In the genomic region with DNA sequence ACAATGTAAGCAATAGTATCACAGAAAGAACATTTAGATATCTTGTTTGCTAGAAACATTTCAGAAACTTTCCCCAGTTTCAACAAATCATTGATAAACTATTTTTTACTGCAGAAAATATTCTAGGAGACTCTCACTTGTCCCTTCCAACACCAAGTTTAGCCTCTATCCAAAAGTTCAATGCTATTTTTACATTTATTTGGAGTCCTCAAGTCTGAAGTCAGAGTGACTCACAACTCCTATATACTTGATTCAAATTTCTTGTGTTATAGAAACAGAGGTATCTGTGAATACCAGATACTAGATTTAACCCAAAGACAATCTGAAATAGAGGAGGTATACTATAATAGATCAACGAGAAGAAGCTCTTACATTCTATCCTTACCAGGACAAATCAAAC, we compare ENCODE assay signal across 35 cellular contexts.
"Had no signal": no experiment of that assay in that cellular context is flagged by ENCODE, and none has a peak within 500 bp of the region (broad histone marks: within the 10 kb centered on the region; RNA-seq: fewer than 3 reads in every experiment).

No MANE protein-coding gene starts in this region.

- H3K4me3 Mint-ChIP-seq: activated CD8-positive, alpha-beta T cell treated with anti-CD3 and anti-CD28 coated beads for 36 hours; activated naive CD4-positive, alpha-beta T cell treated with anti-CD3 and anti-CD28 coated beads, Interleukin-2, amount 50 U/mL, for 24 hours; activated naive CD8-positive, alpha-beta T cell treated with anti-CD3 and anti-CD28 coated beads, Interleukin-2, amount 10 ng/mL, durations not matched to agents 7 days and 5 days had no signal

- FAIRE-seq: astrocyte had no signal

- H3K4me1 ChIP-seq: breast epithelium, Peyer's patch had no signal

- H3K27me3 ChIP-seq: adrenal gland, body of pancreas, breast epithelium, MG63, Peyer's patch had no signal

- H3K9me3 Mint-ChIP-seq: activated CD8-positive, alpha-beta T cell treated with anti-CD3 and anti-CD28 coated beads for 36 hours; activated naive CD4-positive, alpha-beta T cell treated with anti-CD3 and anti-CD28 coated beads, Interleukin-2, amount 50 U/mL, for 24 hours; activated naive CD8-positive, alpha-beta T cell treated with anti-CD3 and anti-CD28 coated beads, Interleukin-2, amount 10 ng/mL, durations not matched to agents 7 days and 5 days; activated T-helper 2 cell treated with anti-CD3 and anti-CD28 coated beads, Interferon-gamma antibody, Interleukin-2, Interleukin-4, amounts not matched to agents 10 μg/mL and 5 μg/mL and 100 μg/mL, durations not matched to agents 14 hours and 24 hours and 36 hours had no signal

- H3K27ac ChIP-seq: adrenal gland, body of pancreas, breast epithelium, Peyer's patch, WERI-Rb-1 had no signal

- ATAC-seq: activated CD8-positive, alpha-beta T cell treated with anti-CD3 and anti-CD28 coated beads for 36 hours; body of pancreas; PC-3; SK-N-SH treated with all-trans-retinoic acid at 6 μM for 48 hours had no signal

- DNase-seq: activated CD4-positive, alpha-beta T cell treated with anti-CD3 and anti-CD28 coated beads for 1 hour; activated CD4-positive, alpha-beta T cell treated with anti-CD3 and anti-CD28 coated beads for 48 hours; activated CD4-positive, alpha-beta T cell treated with anti-CD3 and anti-CD28 coated beads, Interleukin-2, amount 50 U/mL, for 4 hours; activated CD4-positive, CD25-positive, alpha-beta regulatory T cell; activated CD8-positive, alpha-beta T cell treated with anti-CD3 and anti-CD28 coated beads for 36 hours; activated gamma-delta T cell; activated naive CD4-positive, alpha-beta T cell treated with Interleukin-2 at 50 U/mL for 16 hours; activated naive CD8-positive, alpha-beta T cell treated with anti-CD3 and anti-CD28 coated beads, Interleukin-2, amount 10 ng/mL, durations not matched to agents 7 days and 5 days; activated T-cell treated with anti-CD3 and anti-CD28 coated beads, Interleukin-2, amount 50 U/mL, for 1 hour; adrenal gland; body of pancreas; caudate nucleus; cerebellar nuclear complex; Karpas-422; MG63; NCI-H1048; NCI-H1105 treated with DMSO at 0.1 percent for 48 hours; NCI-H1436; NCI-H1694 treated with DMSO at 0.1 percent for 48 hours; NCI-H2029; NCI-H345; NCI-H524 treated with DMSO at 0.1 percent for 48 hours; PC-3; Peyer's patch; RPMI8226; SIG-M5; SW 1271; T-helper 1 cell; T1000; WERI-Rb-1 had no signal

- H3K36me3 ChIP-seq: adrenal gland, breast epithelium, MG63, Peyer's patch, WERI-Rb-1 had no signal

- H3K4me3 ChIP-seq: adrenal gland, body of pancreas, breast epithelium, MG63, Peyer's patch had no signal

- H3K27me3 Mint-ChIP-seq: activated CD8-positive, alpha-beta T cell treated with anti-CD3 and anti-CD28 coated beads for 36 hours; activated naive CD4-positive, alpha-beta T cell treated with anti-CD3 and anti-CD28 coated beads, Interleukin-2, amount 50 U/mL, for 24 hours; activated naive CD8-positive, alpha-beta T cell treated with anti-CD3 and anti-CD28 coated beads, Interleukin-2, amount 10 ng/mL, durations not matched to agents 7 days and 5 days had no signal

- H3K27ac Mint-ChIP-seq: activated CD8-positive, alpha-beta T cell treated with anti-CD3 and anti-CD28 coated beads for 36 hours; activated naive CD4-positive, alpha-beta T cell treated with anti-CD3 and anti-CD28 coated beads, Interleukin-2, amount 50 U/mL, for 24 hours; activated naive CD8-positive, alpha-beta T cell treated with anti-CD3 and anti-CD28 coated beads, Interleukin-2, amount 10 ng/mL, durations not matched to agents 7 days and 5 days; activated T-helper 2 cell treated with anti-CD3 and anti-CD28 coated beads, Interferon-gamma antibody, Interleukin-2, Interleukin-4, amounts not matched to agents 10 μg/mL and 5 μg/mL and 100 μg/mL, durations not matched to agents 14 hours and 24 hours and 36 hours had no signal

- H3K9me3 ChIP-seq: adrenal gland, body of pancreas, breast epithelium, MG63, Peyer's patch had no signal
